ENCODE assay signal across 11 cellular contexts in genomic region chr20:59033093-59033492, GRCh38. TPM values are rescaled to one million over a fixed set of nuclear protein-coding genes. Genes with fewer than 3 reads are reported as not detected.
DNase-seq lines count a peak whose midpoint lies in the region; ATAC-seq and TF ChIP-seq lines count a peak whose summit lies in the region.
"Had no signal": no experiment of that assay in that cellular context is flagged by ENCODE, and none has a peak within 500 bp of the region (broad histone marks: within the 10 kb centered on the region; RNA-seq: fewer than 3 reads in every experiment).

No MANE protein-coding gene starts in this region.

- H2AFZ ChIP-seq in MM.1S (ENCODE audit: low read length): peak overlapping the region; percentile 61; the same call in 1 of the 2 replicates

- H3K27ac ChIP-seq in CD4-positive, CD25-positive, alpha-beta regulatory T cell (ENCODE audit: insufficient read depth, low read length, poor library complexity, severe bottlenecking): peak overlapping the region; percentile 90
- H3K27ac ChIP-seq in MM.1S (ENCODE audit: low read length) (peak overlapping the region; percentile 63; the same call in 1 of the 2 replicates), dorsolateral prefrontal cortex (peak overlapping the region in 51 of 59 donors; percentile 68 to 98 (median 91))

- H3K4me1 ChIP-seq in CD4-positive, CD25-positive, alpha-beta regulatory T cell (ENCODE audit: control insufficient read depth, insufficient read depth, low read length, poor library complexity, severe bottlenecking): peaks cover 44% of the 10 kb centered on the region
- H3K4me1 ChIP-seq in MM.1S (ENCODE audit: low read length): peaks cover 31% of the 10 kb centered on the region

- H3K9me3 Mint-ChIP-seq in CD4-positive, CD25-positive, alpha-beta regulatory T cell: no peaks in the 10 kb centered on the region
- no peaks in the 10 kb centered on the region for H3K9me3 Mint-ChIP-seq in neural crest cell

- peaks cover 57% of the 10 kb centered on the region for H3K36me3 ChIP-seq in CD4-positive, CD25-positive, alpha-beta regulatory T cell (ENCODE audit: control insufficient read depth, insufficient read depth, low read length)
- H3K36me3 ChIP-seq in MM.1S (replicated peaks; ENCODE audit: insufficient read depth, low read length): peaks cover 18% of the 10 kb centered on the region

- H3F3A ChIP-seq in MM.1S (ENCODE audit: insufficient read depth, low read length): peaks cover 19% of the 10 kb centered on the region

- no peak for DNase-seq in CD4-positive, CD25-positive, alpha-beta regulatory T cell
- no peak for DNase-seq in MM.1S
- no peak for DNase-seq in dorsolateral prefrontal cortex
- DNase-seq in neural crest cell (ENCODE audit: low read depth, low spot score): no peak
- DNase-seq in globus pallidus (ENCODE audit: low spot score): no peak
- DNase-seq in stimulated activated CD8-positive, alpha-beta memory T cell treated with anti-CD3 and anti-CD28 coated beads, Interleukin-4, amount 100 ng/mL, for 48 hours: no peak
- no peak for DNase-seq in T-helper 9 cell
- DNase-seq in NCI-H2107 (lab: John Stamatoyannopoulos, UW): no peak
- DNase-seq: activated CD4-positive, alpha-beta T cell treated with anti-CD3 and anti-CD28 coated beads for 1 hour; islet precursor cell had no signal

- peaks cover 45% of the 10 kb centered on the region for H3K36me3 Mint-ChIP-seq in CD4-positive, CD25-positive, alpha-beta regulatory T cell
- peaks cover 12% of the 10 kb centered on the region for H3K36me3 Mint-ChIP-seq in neural crest cell (ENCODE audit: low read depth)

- no peaks in the 10 kb centered on the region for H3K27me3 ChIP-seq in CD4-positive, CD25-positive, alpha-beta regulatory T cell (ENCODE audit: control insufficient read depth, insufficient read depth, low read length)
- H3K27me3 ChIP-seq in MM.1S (replicated peaks; ENCODE audit: insufficient read depth, low read length) (no peaks in the 10 kb centered on the region), dorsolateral prefrontal cortex (no peaks in the 10 kb centered on the region)

- peaks cover 29 to 64% (median 51%) of the 10 kb centered on the region in 4 donors for H3K4me1 Mint-ChIP-seq in CD4-positive, CD25-positive, alpha-beta regulatory T cell
- H3K4me1 Mint-ChIP-seq in neural crest cell: peaks cover 47% of the 10 kb centered on the region

- no peaks in the 10 kb centered on the region for H3K27me3 Mint-ChIP-seq in CD4-positive, CD25-positive, alpha-beta regulatory T cell
- H3K27me3 Mint-ChIP-seq in neural crest cell (ENCODE audit: low read depth): no peaks in the 10 kb centered on the region

- H3K4me3 ChIP-seq in CD4-positive, CD25-positive, alpha-beta regulatory T cell (ENCODE audit: low read depth, low read length): peak overlapping the region; percentile 71
- H3K4me3 ChIP-seq in MM.1S (ENCODE audit: low read length): peak overlapping the region; percentile 98
- H3K4me3 ChIP-seq in dorsolateral prefrontal cortex: peak overlapping the region; percentile 60 to 97 (median 85)

- H3K9me2 ChIP-seq in MM.1S (replicated peaks; ENCODE audit: insufficient read depth, low read length): no peaks in the 10 kb centered on the region

- H4K20me1 ChIP-seq in MM.1S (ENCODE audit: insufficient read depth, low read length): peaks cover 4% of the 10 kb centered on the region

- H3K4me3 Mint-ChIP-seq in CD4-positive, CD25-positive, alpha-beta regulatory T cell: peak overlapping the region; percentile 88 to 96 (median 90)
- peak overlapping the region; percentile 93 for H3K4me3 Mint-ChIP-seq in neural crest cell

- peak overlapping the region; percentile 72; the same call in 1 of the 2 replicates for H3K9ac ChIP-seq in MM.1S (ENCODE audit: low read length)

- TF ChIP-seq CTCF in MM.1S (IDR thresholded peaks at IDR 0.05; ENCODE audit: low read length) (no peak), dorsolateral prefrontal cortex (IDR thresholded peaks at IDR 0.05 in 54 of 56, conservative IDR thresholded peaks at IDR 0.05 in 2 of 56; ENCODE audit: low read depth in 1 of 56, partially characterized antibody in 56 of 56) (peak in 1 of 56 donors; percentile 1), neural crest cell (conservative IDR thresholded peaks at IDR 0.05) (no peak)

- intact Hi-C loops in dorsolateral prefrontal cortex (cut with DNase I): loop anchor here in 1 of 2 donors (2.0 kb wide), 1 partner anchor 52 kb away; the partner anchor contains the start of gene NELFCD

- H3K9me3 ChIP-seq in CD4-positive, CD25-positive, alpha-beta regulatory T cell (ENCODE audit: control insufficient read depth in 2 of 2, low read length in 2 of 2): no peaks in the 10 kb centered on the region
- H3K9me3 ChIP-seq in MM.1S (replicated peaks; ENCODE audit: insufficient read depth, low read length): no peaks in the 10 kb centered on the region

- H3K79me2 ChIP-seq in MM.1S (ENCODE audit: low read length): peaks cover 68% of the 10 kb centered on the region

- peak overlapping the region; percentile 98 for H3K4me2 ChIP-seq in MM.1S (ENCODE audit: low read depth, low read length)

- H3K27ac Mint-ChIP-seq in CD4-positive, CD25-positive, alpha-beta regulatory T cell: peak overlapping the region; percentile 80 to 95 (median 95)
- H3K27ac Mint-ChIP-seq in neural crest cell (ENCODE audit: unreplicated experiment): no peak overlapping the region

- no peak for ATAC-seq in CD4-positive, CD25-positive, alpha-beta regulatory T cell (ENCODE audit: low read depth in 2 of 2)

RNA-seq across cellular contexts. Expression of gene ATP5F1E, which starts 1.0 kb away (rescaled TPM):
- 54.9 TPM for total RNA-seq in CD4-positive, CD25-positive, alpha-beta regulatory T cell
- 100 to 1,000 TPM in 2 of 4 donors, 10 to 100 TPM in 2; 85.6 to 145 (median 102) TPM for polyA plus RNA-seq in CD4-positive, CD25-positive, alpha-beta regulatory T cell
- total RNA-seq in dorsolateral prefrontal cortex (10 to 100 TPM; 31.5 to 78.6 (median 49.1) TPM), neural crest cell (66.0 and 74.9 TPM in 2 replicates)

RNA-seq across cellular contexts. Expression of gene PRELID3B, which starts 9.5 kb away (rescaled TPM):
- total RNA-seq in CD4-positive, CD25-positive, alpha-beta regulatory T cell: 50.4 TPM
- 10 to 100 TPM; 33.8 to 44.7 (median 37.6) TPM for polyA plus RNA-seq in CD4-positive, CD25-positive, alpha-beta regulatory T cell
- 10 to 100 TPM; 15.9 to 41.2 (median 26.9) TPM for total RNA-seq in dorsolateral prefrontal cortex
- 45.3 and 53.6 TPM in 2 replicates for total RNA-seq in neural crest cell

RNA-seq across cellular contexts. Expression of gene TUBB1, which starts 13.9 kb away (rescaled TPM):
- total RNA-seq in CD4-positive, CD25-positive, alpha-beta regulatory T cell: 31.7 TPM
- under 1 TPM; 0.07 to 0.22 (median 0.13) TPM for polyA plus RNA-seq in CD4-positive, CD25-positive, alpha-beta regulatory T cell
- under 1 TPM in 56 of 120 experiments, not detected in 64; 0.07 to 0.78 (median 0.24) TPM for total RNA-seq in dorsolateral prefrontal cortex
- not detected in 2 replicates for total RNA-seq in neural crest cell
- total RNA-seq: ureter had no signal

RNA-seq across cellular contexts. Expression of gene CTSZ, which starts 26.0 kb away (rescaled TPM):
- total RNA-seq in CD4-positive, CD25-positive, alpha-beta regulatory T cell: 26.6 TPM
- polyA plus RNA-seq in CD4-positive, CD25-positive, alpha-beta regulatory T cell: 1 to 10 TPM; 1.8 to 3.4 (median 3.2) TPM
- total RNA-seq in dorsolateral prefrontal cortex: 10 to 100 TPM; 33.6 to 99.6 (median 49.4) TPM
- total RNA-seq in neural crest cell: 22.7 and 23.6 TPM in 2 replicates

RNA-seq across cellular contexts. Expression of gene NELFCD, which starts 52.0 kb away (rescaled TPM):
- 66.3 TPM for total RNA-seq in CD4-positive, CD25-positive, alpha-beta regulatory T cell
- polyA plus RNA-seq in CD4-positive, CD25-positive, alpha-beta regulatory T cell: 10 to 100 TPM; 58.6 to 68.2 (median 59.4) TPM
- 10 to 100 TPM; 46.8 to 90.1 (median 64.8) TPM for total RNA-seq in dorsolateral prefrontal cortex
- total RNA-seq in neural crest cell: 117 and 130 TPM in 2 replicates

Comparison
In these comparisons a context has a peak if more than half of its experiments do, and no peak if none do; other contexts are left out.
1. RNA of gene TUBB1, which starts 13.9 kb away (total RNA-seq): 31.7 TPM in CD4-positive, CD25-positive, alpha-beta regulatory T cell (single experiment); 0.07 to 0.78 TPM in dorsolateral prefrontal cortex and not detected in neural crest cell; every median in the first group is over 10 times any median in the second.
2. Peak in every context shown above with its lines, with median percentiles within 50 percentile points of each other: H3K27ac ChIP-seq and H3K4me3 ChIP-seq.